Comparison of ENCODE assay signal across 21 cellular contexts in genomic region chr3:163547045-163547692, GRCh38.
A peak's percentile ranks its signal among the peaks of the same experiment; 100 is the strongest.
DNase-seq lines count a peak whose midpoint lies in the region; ATAC-seq, FAIRE-seq and TF ChIP-seq lines count a peak whose summit lies in the region.
"Had no signal": no experiment of that assay in that cellular context is flagged by ENCODE, and none has a peak within 500 bp of the region (broad histone marks: within the 10 kb centered on the region; RNA-seq: fewer than 3 reads in every experiment).

No MANE protein-coding gene starts in this region.

- no peaks in the 10 kb centered on the region for H3K9me2 ChIP-seq in HCT116 (ENCODE audit: insufficient read depth)

- no peaks in the 10 kb centered on the region for H3K36me3 ChIP-seq in HCT116 (ENCODE audit: control insufficient read depth in 1 of 2, insufficient read depth in 2 of 2, low read length in 2 of 2)
- no peaks in the 10 kb centered on the region for H3K36me3 ChIP-seq in SK-N-MC (ENCODE audit: insufficient read depth, low read length)
- H3K36me3 ChIP-seq in K562 (ENCODE audit: control insufficient read depth, insufficient read depth, low read length): no peaks in the 10 kb centered on the region
- no peaks in the 10 kb centered on the region for H3K36me3 ChIP-seq in CD4-positive, alpha-beta memory T cell (ENCODE audit: insufficient read depth, low read length)
- H3K36me3 ChIP-seq: BE2C had no signal

- H3K9me3 ChIP-seq in HCT116 (ENCODE audit: control insufficient read depth in 1 of 2, insufficient read depth in 1 of 2, low read depth in 1 of 2, low read length in 2 of 2): no peaks in the 10 kb centered on the region
- no peaks in the 10 kb centered on the region for H3K9me3 ChIP-seq in SK-N-MC (ENCODE audit: low read depth, low read length)
- no peaks in the 10 kb centered on the region for H3K9me3 ChIP-seq in K562 (replicated peaks; ENCODE audit: control insufficient read depth, insufficient read depth, low read depth, low read length)
- H3K9me3 ChIP-seq in CD4-positive, alpha-beta memory T cell (ENCODE audit: control insufficient read depth in 1 of 2, low read length in 2 of 2): no peaks in the 10 kb centered on the region
- H3K9me3 ChIP-seq: BE2C, Caco-2 had no signal

- H2AFZ ChIP-seq in HCT116 (ENCODE audit: low read depth, low read length, poor library complexity, severe bottlenecking): peak overlapping the region; percentile 53
- no peak overlapping the region for H2AFZ ChIP-seq in K562 (ENCODE audit: low read depth, low read length)

- DNase-seq in HCT116 (ENCODE audit: low read depth, low spot score) (no peak), NCI-H524 treated with DMSO at 0.1 percent for 48 hours (lab: John Stamatoyannopoulos, UW) (peak; percentile 68), SK-N-MC (ENCODE audit: low read depth, low spot score) (no peak), K562 (ENCODE audit: extremely low read depth in 1 of 4, low spot score in 3 of 4) (no peak), HuH-7 (ENCODE audit: low spot score) (no peak)
- no peak for DNase-seq in CD4-positive, alpha-beta memory T cell
- DNase-seq: ACHN; BE2C; C1 segment of cervical spinal cord; Caco-2; CD4-positive, CD25-positive, alpha-beta regulatory T cell; GDM1; H9; KG1 had no signal

- intact Hi-C loops in HCT116 (cut with micrococcal nuclease) (no loop called here), K562 (cut with micrococcal nuclease) (no loop called here)
- intact Hi-C loops in CD4-positive, alpha-beta memory T cell (cut with micrococcal nuclease): no loop called here

- no peak overlapping the region for H3K27ac ChIP-seq in HCT116 (ENCODE audit: low read depth, low read length)
- H3K27ac ChIP-seq in SK-N-MC: peak overlapping the region; percentile 71
- H3K27ac ChIP-seq in K562 (ENCODE audit: extremely low read depth, low read depth, low read length): no peak overlapping the region
- no peak overlapping the region for H3K27ac ChIP-seq in CD4-positive, alpha-beta memory T cell (ENCODE audit: low read depth, low read length)

- no peaks in the 10 kb centered on the region for H3K4me1 Mint-ChIP-seq in CD4-positive, alpha-beta memory T cell
- H3K4me1 Mint-ChIP-seq: CD4-positive, CD25-positive, alpha-beta regulatory T cell; IgD-negative memory B cell had no signal

- no peak for FAIRE-seq in K562 (lab: Jason Lieb, UNC)
- FAIRE-seq: GM12892, GM18507, H1, HTR-8/SVneo had no signal

- TF ChIP-seq EP300 in K562 (IDR thresholded peaks at IDR 0.05; ENCODE audit: low read length): no peak

- in situ Hi-C loops in K562 (cut with MboI): no loop called here

- no peaks in the 10 kb centered on the region for H3K4me1 ChIP-seq in HCT116 (ENCODE audit: control insufficient read depth in 1 of 2, insufficient read depth in 2 of 2, low read length in 2 of 2)
- no peaks in the 10 kb centered on the region for H3K4me1 ChIP-seq in K562 (replicated peaks in 1 of 2; ENCODE audit: control insufficient read depth in 2 of 2, insufficient read depth in 2 of 2, low read length in 2 of 2)
- H3K4me1 ChIP-seq in CD4-positive, alpha-beta memory T cell (ENCODE audit: insufficient read depth, low read length): no peaks in the 10 kb centered on the region
- H3K4me1 ChIP-seq: BE2C, Caco-2 had no signal

- H3K9me3 Mint-ChIP-seq in CD4-positive, alpha-beta memory T cell: peaks cover 0 to 10% (median 5%) of the 10 kb centered on the region in 8 donors

- H3K27ac Mint-ChIP-seq in CD4-positive, alpha-beta memory T cell: no peak overlapping the region
- H3K27ac Mint-ChIP-seq: CD4-positive, CD25-positive, alpha-beta regulatory T cell; H9; IgD-negative memory B cell had no signal

- H4K20me1 ChIP-seq in HCT116 (ENCODE audit: insufficient read depth) (no peaks in the 10 kb centered on the region), K562 (replicated peaks; ENCODE audit: control insufficient read depth, insufficient read depth, low read length) (no peaks in the 10 kb centered on the region)

- no peaks in the 10 kb centered on the region for H3K36me3 Mint-ChIP-seq in CD4-positive, alpha-beta memory T cell
- H3K36me3 Mint-ChIP-seq: CD4-positive, CD25-positive, alpha-beta regulatory T cell; IgD-negative memory B cell had no signal

- TF ChIP-seq RAD21 in HCT116 (IDR thresholded peaks at IDR 0.05; ENCODE audit: low read depth): no peak
- TF ChIP-seq RAD21 in K562 (CRISPR knock-in tag; conservative IDR thresholded peaks at IDR 0.05 in 1 of 2, IDR thresholded peaks at IDR 0.05 in 1 of 2): no peak

- TF ChIP-seq CTCF in HCT116 (IDR thresholded peaks at IDR 0.05 in 2 of 3, conservative IDR thresholded peaks at IDR 0.05 in 1 of 3; ENCODE audit: borderline replicate concordance in 1 of 3, insufficient read depth in 1 of 3, low read depth in 2 of 3, low read length in 2 of 3) (no peak), K562 (IDR thresholded peaks at IDR 0.05 in 2 of 3, conservative IDR thresholded peaks at IDR 0.05 in 1 of 3; ENCODE audit: insufficient read depth in 2 of 3, low read depth in 1 of 3, low read length in 3 of 3) (no peak)

- H3K79me2 ChIP-seq in HCT116 (ENCODE audit: insufficient read depth, low read length): no peaks in the 10 kb centered on the region
- H3K79me2 ChIP-seq in K562 (ENCODE audit: control insufficient read depth, insufficient read depth, low read length): no peaks in the 10 kb centered on the region

- BruUV-seq in HCT116 (replicated peaks; lab: Mats Ljungman, UMichigan) (no TSS peak), K562 (replicated peaks; lab: Mats Ljungman, UMichigan) (no TSS peak)

- H3K4me3 Mint-ChIP-seq in CD4-positive, alpha-beta memory T cell: no peak overlapping the region
- H3K4me3 Mint-ChIP-seq: CD4-positive, CD25-positive, alpha-beta regulatory T cell; H9; IgD-negative memory B cell had no signal

- H3K27me3 ChIP-seq in HCT116 (ENCODE audit: insufficient read depth, low read length) (no peaks in the 10 kb centered on the region), K562 (ENCODE audit: control insufficient read depth in 2 of 2, insufficient read depth in 2 of 2, low read length in 2 of 2) (no peaks in the 10 kb centered on the region)
- no peaks in the 10 kb centered on the region for H3K27me3 ChIP-seq in CD4-positive, alpha-beta memory T cell (ENCODE audit: insufficient read depth, low read length)

- RAD21 ChIA-PET in HCT116 (lab: Charles Lee; ENCODE audit: low non-redundant PET in 1 of 2, low total read pairs in 2 of 2, uncharacterized antibody in 2 of 2, unreplicated experiment in 2 of 2): no interaction called here

- ATAC-seq in HCT116: no peak
- ATAC-seq in K562: no peak; the same call in 2 of the 3 replicates
- no peak for ATAC-seq in HG02840 (IDR thresholded peaks at IDR 0.05; ENCODE audit: low FRiP score, unreplicated experiment)
- ATAC-seq in GM18520 (IDR thresholded peaks at IDR 0.05; ENCODE audit: unreplicated experiment): no peak

- H3K4me2 ChIP-seq in HCT116 (ENCODE audit: low read length) (no peak overlapping the region), K562 (ENCODE audit: insufficient read depth, low read length) (no peak overlapping the region)

- POLR2A ChIA-PET in HCT116 (lab: Charles Lee) (no interaction called here), K562 (lab: Yijun Ruan, JAX) (no interaction called here)
- POLR2A ChIA-PET in CD4-positive, alpha-beta memory T cell (lab: Charles Lee; ENCODE audit: partially characterized antibody): no interaction called here

- WGBS in K562 (ENCODE audit: insufficient coverage, low coverage, missing lambda C conversion rate): 11% methylated on average over 3 of the region's 3 CpGs

- H3K27me3 Mint-ChIP-seq in CD4-positive, alpha-beta memory T cell: no peaks in the 10 kb centered on the region
- H3K27me3 Mint-ChIP-seq: CD4-positive, CD25-positive, alpha-beta regulatory T cell; IgD-negative memory B cell had no signal

- CTCF ChIA-PET in HCT116 (lab: Charles Lee): no interaction called here
- CTCF ChIA-PET in K562 (lab: Yijun Ruan, JAX; ENCODE audit: low intra/inter-chr PET ratio): no interaction called here
- CTCF ChIA-PET in CD4-positive, alpha-beta memory T cell (lab: Charles Lee; ENCODE audit: partially characterized antibody): no interaction called here

- TF ChIP-seq POLR2A in HCT116 (IDR thresholded peaks at IDR 0.05; ENCODE audit: borderline replicate concordance, extremely low read depth, insufficient read depth, insufficient read length) (no peak), K562 (conservative IDR thresholded peaks at IDR 0.05) (no peak)

- no peaks in the 10 kb centered on the region for H3K9me1 ChIP-seq in K562 (ENCODE audit: control insufficient read depth, insufficient read depth, low read length)

- H3K9ac ChIP-seq in HCT116 (ENCODE audit: low read length): no peak overlapping the region
- no peak overlapping the region for H3K9ac ChIP-seq in SK-N-MC (ENCODE audit: insufficient read length)
- H3K9ac ChIP-seq in K562 (ENCODE audit: insufficient read depth in 1 of 2, low read depth in 2 of 2, low read length in 2 of 2): no peak overlapping the region

- H3K4me3 ChIP-seq in HCT116 (replicated peaks in 1 of 2; ENCODE audit: low read depth in 1 of 2, low read length in 2 of 2) (no peak overlapping the region), SK-N-MC (peak overlapping the region; percentile 19), K562 (no peak overlapping the region)
- H3K4me3 ChIP-seq in CD4-positive, alpha-beta memory T cell (ENCODE audit: low read length in 2 of 2): no peak overlapping the region

TF ChIP-seq in HCT116, 20 proteins besides CTCF, POLR2A, EP300 and RAD21 (continues in another document):
- TF ChIP-seq FOSL1 (IDR thresholded peaks at IDR 0.05; ENCODE audit: low read depth): no peak

TF ChIP-seq in K562, 482 proteins besides CTCF, POLR2A, EP300 and RAD21 (continues in another document):
- no peak for TF ChIP-seq ZBTB12 (CRISPR knock-in tag; IDR thresholded peaks at IDR 0.05)
- TF ChIP-seq TAF9B (IDR thresholded peaks at IDR 0.05; ENCODE audit: partially characterized antibody): no peak
- no peak for TF ChIP-seq ERF (CRISPR knock-in tag; IDR thresholded peaks at IDR 0.05)
- TF ChIP-seq ZNF740 (CRISPR knock-in tag; IDR thresholded peaks at IDR 0.05): no peak
- TF ChIP-seq ZNF740 (tag; IDR thresholded peaks at IDR 0.05): no peak
